8 cellular contexts compared by ENCODE assay signal in the genomic region with DNA sequence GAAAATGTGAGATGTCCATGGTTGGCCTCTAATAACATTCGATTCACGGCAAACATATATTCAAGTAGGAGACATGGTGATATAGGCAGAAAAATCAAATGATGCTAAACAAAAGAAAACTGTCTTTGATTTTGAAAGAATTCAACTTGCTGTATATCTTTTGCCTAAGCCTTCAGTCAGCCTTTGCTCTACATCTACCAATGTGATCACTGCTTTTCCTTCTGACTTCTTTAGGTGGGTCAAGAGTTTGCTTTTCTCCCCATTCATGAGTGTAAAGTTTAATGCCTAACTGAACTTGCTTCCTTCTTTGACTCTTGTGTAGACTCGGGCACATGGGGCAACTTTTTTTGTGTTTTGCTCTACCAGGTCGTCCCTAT. TPM values are rescaled to one million over a fixed set of nuclear protein-coding genes. Genes with fewer than 3 reads are reported as not detected.
DNase-seq lines count a peak whose midpoint lies in the region; ATAC-seq and TF ChIP-seq lines count a peak whose summit lies in the region.

No MANE protein-coding gene starts in this region.

- H3K27ac ChIP-seq in breast epithelium (peak overlapping the region in 1 of 2 donors; percentile 41), aorta (ENCODE audit: low read depth in 1 of 2, low read length in 2 of 2) (peak overlapping the region in 1 of 2 donors; percentile 89)

- H3K9me3 Mint-ChIP-seq in MCF 10A (ENCODE audit: unreplicated experiment): no peaks in the 10 kb centered on the region

- CTCF ChIA-PET in MCF 10A (lab: Yijun Ruan, JAX): interaction anchor here (0.6 to 3.5 kb wide), 21 partner anchors 9 to 545 kb away, joined by 3 to 24 read pairs (median 4); no protein-coding TSS in a partner anchor

- POLR2A ChIA-PET in MCF 10A (lab: Yijun Ruan, JAX): interaction anchor here (0.6 to 2.6 kb wide), 16 partner anchors 9 to 520 kb away, joined by 3 to 14 read pairs (median 4); a partner anchor contains a TSS

- H3K4me3 ChIP-seq in breast epithelium: peak overlapping the region; percentile 65 to 83 (median 79)
- H3K4me3 ChIP-seq in aorta (ENCODE audit: low read length in 2 of 2): peak overlapping the region; percentile 16 to 41

- H3K4me1 ChIP-seq in breast epithelium (peaks cover 0 to 15% of the 10 kb centered on the region in 2 donors), aorta (ENCODE audit: control insufficient read depth in 1 of 2, insufficient read depth in 2 of 2, low read length in 2 of 2) (peaks cover 0 to 8% of the 10 kb centered on the region in 2 donors)

- no peaks in the 10 kb centered on the region for H3K9me3 ChIP-seq in breast epithelium
- H3K9me3 ChIP-seq in aorta (ENCODE audit: control insufficient read depth, low read length): no peaks in the 10 kb centered on the region

- no peak overlapping the region for H3K27ac Mint-ChIP-seq in MCF 10A (ENCODE audit: low read depth, unreplicated experiment)

- intact Hi-C loops in breast epithelium (cut with DNase I; ENCODE audit: low total_unique reads): no loop called here
- intact Hi-C loops in MCF 10A (cut with micrococcal nuclease): loop anchor here (10.0 kb wide), 1 partner anchor 339 kb away; no protein-coding TSS in a partner anchor
- intact Hi-C loops in aorta (cut with DNase I): loop anchor here (10.0 kb wide), 2 partner anchors 191 to 379 kb away; a partner anchor contains a TSS

- DNase-seq in breast epithelium (ENCODE audit: low spot score in 2 of 2): no peak
- DNase-seq in MCF 10A (ENCODE audit: unreplicated experiment): no peak
- no peak for DNase-seq in left lobe of liver (ENCODE audit: low spot score)
- no peak for DNase-seq in aorta
- no peak for DNase-seq in EL
- DNase-seq in dedifferentiated amniotic fluid mesenchymal stem cell (ENCODE audit: extremely low spot score): no peak
- no peak for DNase-seq in activated effector memory CD4-positive, alpha-beta T cell treated with Interleukin-2 at 50 U/mL for 16 hours

- ATAC-seq in SK-N-SH treated with all-trans-retinoic acid at 6 μM for 48 hours (peak; percentile 49), left lobe of liver (peak; percentile 24), aorta (ENCODE audit: low FRiP score) (no peak)

- no TSS peak for BruUV-seq in MCF 10A (replicated peaks; lab: Mats Ljungman, UMichigan)

- peaks cover 8% of the 10 kb centered on the region for H3K4me1 Mint-ChIP-seq in MCF 10A (ENCODE audit: insufficient read depth, unreplicated experiment)

- WGBS in aorta, 2 donors: 49% methylated on average over 4 of the region's 4 CpGs

- H3K36me3 ChIP-seq in breast epithelium: no peaks in the 10 kb centered on the region
- H3K36me3 ChIP-seq in aorta (ENCODE audit: control insufficient read depth in 1 of 2, insufficient read depth in 2 of 2, low read length in 1 of 2): no peaks in the 10 kb centered on the region

- peaks cover 33% of the 10 kb centered on the region for H3K36me3 Mint-ChIP-seq in MCF 10A (ENCODE audit: insufficient read depth, unreplicated experiment)

- H3K27me3 ChIP-seq in breast epithelium (no peaks in the 10 kb centered on the region), aorta (ENCODE audit: control insufficient read depth in 1 of 2, insufficient read depth in 2 of 2, low read length in 1 of 2) (no peaks in the 10 kb centered on the region)

- TF ChIP-seq CTCF in breast epithelium (IDR thresholded peaks at IDR 0.05): no peak
- TF ChIP-seq CTCF in MCF 10A (IDR thresholded peaks at IDR 0.05; ENCODE audit: unreplicated experiment): no peak

- H3K4me3 Mint-ChIP-seq in MCF 10A (ENCODE audit: unreplicated experiment): no peak overlapping the region

- H3K27me3 Mint-ChIP-seq in MCF 10A (ENCODE audit: insufficient read depth, unreplicated experiment): no peaks in the 10 kb centered on the region

- TF ChIP-seq POLR2A in breast epithelium (IDR thresholded peaks at IDR 0.05): no peak

TF ChIP-seq in SK-N-SH treated with all-trans-retinoic acid at 6 μM for 48 hours, 23 proteins besides CTCF, POLR2A, EP300 and RAD21:
- no peak for TF ChIP-seq BACH2 (CRISPR knock-in tag; IDR thresholded peaks at IDR 0.05; ENCODE audit: borderline replicate concordance)

RNA-seq across cellular contexts. Expression of a gene that starts 0.4 kb away (rescaled TPM):
- 10 to 100 TPM; 11.4 to 20.6 (median 15.4) TPM for total RNA-seq in breast epithelium
- 40.1 and 41.0 TPM in 2 replicates for total RNA-seq in MCF 10A (2022)
- 13.0 TPM for total RNA-seq in left lobe of liver
- total RNA-seq in aorta: 10 to 100 TPM; 35.8 to 42.7 TPM
- 10 to 100 TPM in 1 of 2 donors, 1 to 10 TPM in 1; 6.0 to 10.8 TPM for polyA plus RNA-seq in aorta

RNA-seq across cellular contexts. Expression of a gene that starts 5.7 kb away (rescaled TPM):
- total RNA-seq in breast epithelium (100 to 1,000 TPM; 143 to 148 (median 144) TPM), MCF 10A (2022) (194 and 197 TPM in 2 replicates), left lobe of liver (104 TPM), aorta (100 to 1,000 TPM; 127 TPM)
- 100 to 1,000 TPM; 322 to 337 TPM for polyA plus RNA-seq in aorta

RNA-seq across cellular contexts. Expression of a gene that starts 15.7 kb away (rescaled TPM):
- total RNA-seq in breast epithelium (10 to 100 TPM in 2 of 3 donors, 1 to 10 TPM in 1; 9.8 to 18.1 (median 12.1) TPM), MCF 10A (2022) (10.6 and 14.0 TPM in 2 replicates), left lobe of liver (6.7 TPM), aorta (10 to 100 TPM in 1 of 2 donors, 1 to 10 TPM in 1; 8.7 to 16.9 TPM)
- 10 to 100 TPM in 1 of 2 donors, 1 to 10 TPM in 1; 4.6 to 20.0 TPM for polyA plus RNA-seq in aorta
